13 cellular contexts compared by ENCODE assay signal in the genomic region with DNA sequence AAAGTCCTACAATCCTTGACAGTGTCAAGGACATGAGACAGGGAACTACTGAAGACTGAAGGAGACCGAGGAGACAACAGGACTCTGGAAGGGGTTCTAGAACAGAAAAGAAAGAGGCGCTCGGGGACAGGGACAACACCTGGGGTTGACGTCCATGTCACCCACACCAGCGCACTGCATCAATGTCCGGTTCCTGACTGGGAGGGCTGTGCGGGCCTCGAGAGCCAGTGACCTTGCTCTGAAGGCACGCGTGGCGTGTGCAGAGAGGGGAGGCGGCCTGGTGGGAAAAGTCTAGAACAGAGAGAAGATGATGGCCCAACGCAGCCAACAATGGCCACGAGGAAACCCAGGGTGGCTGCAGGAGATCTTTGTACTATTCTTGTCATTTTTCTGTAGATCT. TPM values are rescaled to one million over a fixed set of nuclear protein-coding genes. Genes with fewer than 3 reads are reported as not detected.
DNase-seq lines count a peak whose midpoint lies in the region; ATAC-seq and TF ChIP-seq lines count a peak whose summit lies in the region.
"Had no signal": no experiment of that assay in that cellular context is flagged by ENCODE, and none has a peak within 500 bp of the region (broad histone marks: within the 10 kb centered on the region; RNA-seq: fewer than 3 reads in every experiment).

No MANE protein-coding gene starts in this region.

- 89 to 92% (median 91%) methylated on average over 14 of the region's 14 CpGs for WGBS in psoas muscle, 3 donors

- POLR2A ChIA-PET in activated CD4-positive, alpha-beta memory T cell treated with anti-CD3 and anti-CD28 coated beads, Interleukin-2, amount 10 ng/mL, durations not matched to agents 7 days and 5 days (lab: Charles Lee), result no interaction called here
- POLR2A ChIA-PET in activated CD4-positive, alpha-beta memory T cell treated with anti-CD3 and anti-CD28 coated beads for 36 hours (lab: Charles Lee), result no interaction called here

- CTCF ChIA-PET in activated CD4-positive, alpha-beta memory T cell treated with anti-CD3 and anti-CD28 coated beads, Interleukin-2, amount 10 ng/mL, durations not matched to agents 7 days and 5 days (lab: Charles Lee), result no interaction called here
- CTCF ChIA-PET in activated CD4-positive, alpha-beta memory T cell treated with anti-CD3 and anti-CD28 coated beads for 36 hours (lab: Charles Lee), result no interaction called here

- H3K27ac Mint-ChIP-seq in activated CD4-positive, alpha-beta memory T cell treated with anti-CD3 and anti-CD28 coated beads, Interleukin-2, amount 10 ng/mL, durations not matched to agents 7 days and 5 days, result no peak overlapping the region
- H3K27ac Mint-ChIP-seq in activated CD4-positive, alpha-beta memory T cell treated with anti-CD3 and anti-CD28 coated beads for 36 hours, result no peak overlapping the region
- peak overlapping the region; percentile 13 for H3K27ac Mint-ChIP-seq in activated T-helper 17 cell treated with anti-CD3 and anti-CD28 coated beads, Interleukin-2, amount 50 U/mL, for 72 hours

- intact Hi-C loops in activated CD4-positive, alpha-beta memory T cell treated with anti-CD3 and anti-CD28 coated beads for 36 hours (cut with micrococcal nuclease), result loop anchor here (10.0 kb wide), 1 partner anchor 1885 kb away; a partner anchor contains a TSS
- intact Hi-C loops in psoas muscle (cut with DNase I), result loop anchor here (5.0 kb wide), 2 partner anchors 83 to 217 kb away; a partner anchor contains a TSS

- H3K9me3 ChIP-seq in psoas muscle, result no peaks in the 10 kb centered on the region

- H3K27me3 Mint-ChIP-seq in activated CD4-positive, alpha-beta memory T cell treated with anti-CD3 and anti-CD28 coated beads, Interleukin-2, amount 10 ng/mL, durations not matched to agents 7 days and 5 days, result no peaks in the 10 kb centered on the region
- H3K27me3 Mint-ChIP-seq in activated CD4-positive, alpha-beta memory T cell treated with anti-CD3 and anti-CD28 coated beads for 36 hours, result no peaks in the 10 kb centered on the region
- H3K27me3 Mint-ChIP-seq in activated T-helper 17 cell treated with anti-CD3 and anti-CD28 coated beads, Interleukin-2, amount 50 U/mL, for 72 hours, result no peaks in the 10 kb centered on the region

- H3K4me3 Mint-ChIP-seq in activated CD4-positive, alpha-beta memory T cell treated with anti-CD3 and anti-CD28 coated beads, Interleukin-2, amount 10 ng/mL, durations not matched to agents 7 days and 5 days, result no peak overlapping the region
- H3K4me3 Mint-ChIP-seq in activated CD4-positive, alpha-beta memory T cell treated with anti-CD3 and anti-CD28 coated beads for 36 hours, result no peak overlapping the region
- no peak overlapping the region for H3K4me3 Mint-ChIP-seq in activated T-helper 17 cell treated with anti-CD3 and anti-CD28 coated beads, Interleukin-2, amount 50 U/mL, for 72 hours

- H3K27me3 ChIP-seq in psoas muscle (ENCODE audit: insufficient read depth in 3 of 3, low read length in 2 of 3), result no peaks in the 10 kb centered on the region

- H3K4me3 ChIP-seq in psoas muscle, result no peak overlapping the region
- H3K4me3 ChIP-seq: GM23248, K562 had no signal

- TF ChIP-seq CTCF in psoas muscle (IDR thresholded peaks at IDR 0.05), result no peak

- H3K4me1 ChIP-seq in psoas muscle, result peaks cover 62% of the 10 kb centered on the region

- no peaks in the 10 kb centered on the region for H3K9me3 Mint-ChIP-seq in activated CD4-positive, alpha-beta memory T cell treated with anti-CD3 and anti-CD28 coated beads, Interleukin-2, amount 10 ng/mL, durations not matched to agents 7 days and 5 days
- no peaks in the 10 kb centered on the region for H3K9me3 Mint-ChIP-seq in activated CD4-positive, alpha-beta memory T cell treated with anti-CD3 and anti-CD28 coated beads for 36 hours
- no peaks in the 10 kb centered on the region for H3K9me3 Mint-ChIP-seq in activated T-helper 17 cell treated with anti-CD3 and anti-CD28 coated beads, Interleukin-2, amount 50 U/mL, for 72 hours

- H3K36me3 Mint-ChIP-seq in activated CD4-positive, alpha-beta memory T cell treated with anti-CD3 and anti-CD28 coated beads, Interleukin-2, amount 10 ng/mL, durations not matched to agents 7 days and 5 days (ENCODE audit: low read depth), result peaks cover 59% of the 10 kb centered on the region
- peaks cover 48% of the 10 kb centered on the region for H3K36me3 Mint-ChIP-seq in activated CD4-positive, alpha-beta memory T cell treated with anti-CD3 and anti-CD28 coated beads for 36 hours
- H3K36me3 Mint-ChIP-seq in activated T-helper 17 cell treated with anti-CD3 and anti-CD28 coated beads, Interleukin-2, amount 50 U/mL, for 72 hours (ENCODE audit: low read depth), result peaks cover 83% of the 10 kb centered on the region

- peaks cover 3 to 57% of the 10 kb centered on the region in 2 donors for H3K36me3 ChIP-seq in psoas muscle (ENCODE audit: insufficient read depth in 1 of 2, low read depth in 1 of 2)

- no peak for ATAC-seq in activated T-helper 17 cell treated with anti-CD3 and anti-CD28 coated beads, Interleukin-2, amount 50 U/mL, for 72 hours (replicated peaks)
- no peak for ATAC-seq in psoas muscle
- ATAC-seq: HCT116, K562 had no signal

- peak; percentile 3 for DNase-seq in activated CD4-positive, alpha-beta memory T cell treated with anti-CD3 and anti-CD28 coated beads, Interleukin-2, amount 10 ng/mL, durations not matched to agents 7 days and 5 days
- DNase-seq in activated CD4-positive, alpha-beta memory T cell treated with anti-CD3 and anti-CD28 coated beads for 36 hours, result no peak
- DNase-seq in psoas muscle (no peak), NCI-H1436 treated with DMSO at 0.1 percent for 48 hours (lab: John Stamatoyannopoulos, UW) (no peak), C1 segment of cervical spinal cord (lab: John Stamatoyannopoulos, UW) (no peak)
- no peak for DNase-seq in stimulated activated CD4-positive, alpha-beta T cell treated with anti-CD3 and anti-CD28 coated beads, Interleukin-4, amount 100 ng/mL, for 24 hours
- DNase-seq: AML-193, DMS 273 treated with DMSO at 0.1 percent for 48 hours, GM23248 had no signal

- peaks cover 66% of the 10 kb centered on the region for H3K4me1 Mint-ChIP-seq in activated CD4-positive, alpha-beta memory T cell treated with anti-CD3 and anti-CD28 coated beads, Interleukin-2, amount 10 ng/mL, durations not matched to agents 7 days and 5 days
- H3K4me1 Mint-ChIP-seq in activated CD4-positive, alpha-beta memory T cell treated with anti-CD3 and anti-CD28 coated beads for 36 hours (ENCODE audit: low read depth), result peaks cover 45% of the 10 kb centered on the region
- H3K4me1 Mint-ChIP-seq in activated T-helper 17 cell treated with anti-CD3 and anti-CD28 coated beads, Interleukin-2, amount 50 U/mL, for 72 hours, result peaks cover 13% of the 10 kb centered on the region

- peak overlapping the region; percentile 88 for H3K27ac ChIP-seq in psoas muscle
- H3K27ac ChIP-seq: 22Rv1, GM23248 had no signal

RNA-seq across cellular contexts. Expression of a gene that starts 5.7 kb away (rescaled TPM):
- 10 to 100 TPM; 51.8 to 53.5 TPM for total RNA-seq in activated CD4-positive, alpha-beta memory T cell treated with anti-CD3 and anti-CD28 coated beads, Interleukin-2, amount 10 ng/mL, durations not matched to agents 7 days and 5 days
- 10 to 100 TPM; 54.6 to 59.3 TPM for total RNA-seq in activated CD4-positive, alpha-beta memory T cell treated with anti-CD3 and anti-CD28 coated beads for 36 hours
- 10 to 100 TPM; 44.2 to 93.4 TPM for total RNA-seq in activated T-helper 17 cell treated with anti-CD3 and anti-CD28 coated beads, Interleukin-2, amount 50 U/mL, for 72 hours
- total RNA-seq in psoas muscle, result 10 to 100 TPM; 41.3 to 59.0 (median 49.5) TPM
- 10 to 100 TPM; 56.3 to 85.2 (median 57.0) TPM for polyA plus RNA-seq in psoas muscle

RNA-seq across cellular contexts. Expression of a gene that starts 13.3 kb away (rescaled TPM):
- total RNA-seq in activated CD4-positive, alpha-beta memory T cell treated with anti-CD3 and anti-CD28 coated beads, Interleukin-2, amount 10 ng/mL, durations not matched to agents 7 days and 5 days, result 10 to 100 TPM; 23.0 to 23.7 TPM
- total RNA-seq in activated CD4-positive, alpha-beta memory T cell treated with anti-CD3 and anti-CD28 coated beads for 36 hours, result 10 to 100 TPM; 18.4 to 18.7 TPM
- total RNA-seq in activated T-helper 17 cell treated with anti-CD3 and anti-CD28 coated beads, Interleukin-2, amount 50 U/mL, for 72 hours, result 10 to 100 TPM; 13.3 to 24.0 TPM
- 1 to 10 TPM; 5.2 to 7.0 (median 5.9) TPM for total RNA-seq in psoas muscle
- polyA plus RNA-seq in psoas muscle, result 10 to 100 TPM in 2 of 3 donors, 1 to 10 TPM in 1; 8.2 to 16.9 (median 13.8) TPM
